ENCODE assay signal across 19 cellular contexts in genomic region chr3:66401157-66401550, GRCh38.
DNase-seq lines count a peak whose midpoint lies in the region; ATAC-seq and TF ChIP-seq lines count a peak whose summit lies in the region.
"Had no signal": no experiment of that assay in that cellular context is flagged by ENCODE, and none has a peak within 500 bp of the region (broad histone marks: within the 10 kb centered on the region; RNA-seq: fewer than 3 reads in every experiment).

No MANE protein-coding gene starts in this region.

- POLR2A ChIA-PET in activated CD4-positive, alpha-beta memory T cell treated with anti-CD3 and anti-CD28 coated beads for 36 hours (lab: Charles Lee): no interaction called here
- POLR2A ChIA-PET in activated CD4-positive, alpha-beta memory T cell treated with anti-CD3 and anti-CD28 coated beads, Interleukin-2, amount 10 ng/mL, durations not matched to agents 7 days and 5 days (lab: Charles Lee): no interaction called here

- TF ChIP-seq POLR2A in vagina (IDR thresholded peaks at IDR 0.05): no peak

- no peaks in the 10 kb centered on the region for H3K9me3 Mint-ChIP-seq in activated CD4-positive, alpha-beta memory T cell treated with anti-CD3 and anti-CD28 coated beads for 36 hours
- no peaks in the 10 kb centered on the region for H3K9me3 Mint-ChIP-seq in activated CD4-positive, alpha-beta memory T cell treated with anti-CD3 and anti-CD28 coated beads, Interleukin-2, amount 10 ng/mL, durations not matched to agents 7 days and 5 days
- H3K9me3 Mint-ChIP-seq in neural crest cell: no peaks in the 10 kb centered on the region

- peaks cover 20% of the 10 kb centered on the region for H3K36me3 Mint-ChIP-seq in activated CD4-positive, alpha-beta memory T cell treated with anti-CD3 and anti-CD28 coated beads for 36 hours
- H3K36me3 Mint-ChIP-seq in activated CD4-positive, alpha-beta memory T cell treated with anti-CD3 and anti-CD28 coated beads, Interleukin-2, amount 10 ng/mL, durations not matched to agents 7 days and 5 days (ENCODE audit: low read depth): peaks cover 25% of the 10 kb centered on the region
- H3K36me3 Mint-ChIP-seq in neural crest cell (ENCODE audit: low read depth): peaks cover 39% of the 10 kb centered on the region

- H3K27me3 Mint-ChIP-seq in activated CD4-positive, alpha-beta memory T cell treated with anti-CD3 and anti-CD28 coated beads for 36 hours: no peaks in the 10 kb centered on the region
- no peaks in the 10 kb centered on the region for H3K27me3 Mint-ChIP-seq in activated CD4-positive, alpha-beta memory T cell treated with anti-CD3 and anti-CD28 coated beads, Interleukin-2, amount 10 ng/mL, durations not matched to agents 7 days and 5 days
- peaks cover 5% of the 10 kb centered on the region for H3K27me3 Mint-ChIP-seq in neural crest cell (ENCODE audit: low read depth)

- no peak for DNase-seq in activated CD4-positive, alpha-beta memory T cell treated with anti-CD3 and anti-CD28 coated beads for 36 hours
- no peak for DNase-seq in activated CD4-positive, alpha-beta memory T cell treated with anti-CD3 and anti-CD28 coated beads, Interleukin-2, amount 10 ng/mL, durations not matched to agents 7 days and 5 days
- DNase-seq in dorsolateral prefrontal cortex (peak in 1 of 10 donors; percentile 5), neural crest cell (ENCODE audit: low read depth, low spot score) (no peak), vagina (ENCODE audit: extremely low spot score in 2 of 2) (no peak), AML-193 (lab: John Stamatoyannopoulos, UW) (no peak)
- DNase-seq: activated effector memory CD4-positive, alpha-beta T cell treated with Interleukin-2 at 50 U/mL for 16 hours; adrenal gland; DMS53; foreskin keratinocyte; Karpas-422; mucosa of descending colon; NCI-H1417 treated with DMSO at 0.1 percent for 48 hours; occipital lobe had no signal

- H3K36me3 ChIP-seq in vagina: peaks cover 0 to under 1% of the 10 kb centered on the region in 2 donors
- H3K36me3 ChIP-seq: adrenal gland had no signal

- H3K4me3 ChIP-seq in dorsolateral prefrontal cortex (no peak overlapping the region), vagina (peak overlapping the region in 1 of 2 donors; percentile 3)
- H3K4me3 ChIP-seq: A549, adrenal gland, mucosa of descending colon had no signal

- peaks cover 60% of the 10 kb centered on the region for H3K4me1 ChIP-seq in vagina
- H3K4me1 ChIP-seq: A549, adrenal gland, foreskin keratinocyte had no signal

- no peak for TF ChIP-seq CTCF in dorsolateral prefrontal cortex (IDR thresholded peaks at IDR 0.05 in 54 of 56, conservative IDR thresholded peaks at IDR 0.05 in 2 of 56; ENCODE audit: low read depth in 1 of 56, partially characterized antibody in 56 of 56)
- TF ChIP-seq CTCF in neural crest cell (conservative IDR thresholded peaks at IDR 0.05): no peak
- no peak for TF ChIP-seq CTCF in vagina (IDR thresholded peaks at IDR 0.05)

- intact Hi-C loops in activated CD4-positive, alpha-beta memory T cell treated with anti-CD3 and anti-CD28 coated beads for 36 hours (cut with micrococcal nuclease): no loop called here
- intact Hi-C loops in dorsolateral prefrontal cortex (cut with DNase I) (loop anchor here (10.0 kb wide), 1 partner anchor 126 kb away; no protein-coding TSS in a partner anchor), vagina (cut with DNase I) (no loop called here)

- H3K27ac Mint-ChIP-seq in activated CD4-positive, alpha-beta memory T cell treated with anti-CD3 and anti-CD28 coated beads for 36 hours: peak overlapping the region; percentile 13
- no peak overlapping the region for H3K27ac Mint-ChIP-seq in activated CD4-positive, alpha-beta memory T cell treated with anti-CD3 and anti-CD28 coated beads, Interleukin-2, amount 10 ng/mL, durations not matched to agents 7 days and 5 days
- H3K27ac Mint-ChIP-seq in neural crest cell (ENCODE audit: unreplicated experiment): peak overlapping the region; percentile 60

- no peaks in the 10 kb centered on the region for H3K9me3 ChIP-seq in vagina
- H3K9me3 ChIP-seq: A549, adrenal gland, mucosa of descending colon had no signal

- H3K27me3 ChIP-seq in dorsolateral prefrontal cortex (no peaks in the 10 kb centered on the region), vagina (no peaks in the 10 kb centered on the region)
- H3K27me3 ChIP-seq: adrenal gland, foreskin keratinocyte had no signal

- peaks cover 2% of the 10 kb centered on the region for H3K4me1 Mint-ChIP-seq in activated CD4-positive, alpha-beta memory T cell treated with anti-CD3 and anti-CD28 coated beads for 36 hours (ENCODE audit: low read depth)
- H3K4me1 Mint-ChIP-seq in activated CD4-positive, alpha-beta memory T cell treated with anti-CD3 and anti-CD28 coated beads, Interleukin-2, amount 10 ng/mL, durations not matched to agents 7 days and 5 days: no peaks in the 10 kb centered on the region
- H3K4me1 Mint-ChIP-seq in neural crest cell: peaks cover 85% of the 10 kb centered on the region

- ATAC-seq in HG02938 (IDR thresholded peaks at IDR 0.05; ENCODE audit: unreplicated experiment) (no peak), HG02973 (IDR thresholded peaks at IDR 0.05; ENCODE audit: unreplicated experiment) (no peak)
- ATAC-seq: A549, foreskin keratinocyte, mucosa of descending colon, Panc1 had no signal

- no peak overlapping the region for H3K4me3 Mint-ChIP-seq in activated CD4-positive, alpha-beta memory T cell treated with anti-CD3 and anti-CD28 coated beads for 36 hours
- no peak overlapping the region for H3K4me3 Mint-ChIP-seq in activated CD4-positive, alpha-beta memory T cell treated with anti-CD3 and anti-CD28 coated beads, Interleukin-2, amount 10 ng/mL, durations not matched to agents 7 days and 5 days
- peak overlapping the region; percentile 66 for H3K4me3 Mint-ChIP-seq in neural crest cell
- H3K4me3 Mint-ChIP-seq: CD14-positive monocyte had no signal

- H3K27ac ChIP-seq in dorsolateral prefrontal cortex: peak overlapping the region in 43 of 59 donors; percentile 6 to 93 (median 73)
- peak overlapping the region; percentile 77 for H3K27ac ChIP-seq in vagina
- H3K27ac ChIP-seq: A549, adrenal gland, foreskin keratinocyte had no signal

- CTCF ChIA-PET in activated CD4-positive, alpha-beta memory T cell treated with anti-CD3 and anti-CD28 coated beads for 36 hours (lab: Charles Lee): interaction anchor here (1.2 kb wide), 1 partner anchor 23 kb away, joined by 4 read pairs; no protein-coding TSS in a partner anchor
- CTCF ChIA-PET in activated CD4-positive, alpha-beta memory T cell treated with anti-CD3 and anti-CD28 coated beads, Interleukin-2, amount 10 ng/mL, durations not matched to agents 7 days and 5 days (lab: Charles Lee): no interaction called here

Comparison
In these comparisons a context has a peak if more than half of its experiments do, and no peak if none do; other contexts are left out.
1. intact Hi-C loops: an anchor here in dorsolateral prefrontal cortex (10.0 kb wide); none called in activated CD4-positive, alpha-beta memory T cell treated with anti-CD3 and anti-CD28 coated beads for 36 hours and vagina.